1 cellular context compared by ENCODE assay signal in the genomic region with DNA sequence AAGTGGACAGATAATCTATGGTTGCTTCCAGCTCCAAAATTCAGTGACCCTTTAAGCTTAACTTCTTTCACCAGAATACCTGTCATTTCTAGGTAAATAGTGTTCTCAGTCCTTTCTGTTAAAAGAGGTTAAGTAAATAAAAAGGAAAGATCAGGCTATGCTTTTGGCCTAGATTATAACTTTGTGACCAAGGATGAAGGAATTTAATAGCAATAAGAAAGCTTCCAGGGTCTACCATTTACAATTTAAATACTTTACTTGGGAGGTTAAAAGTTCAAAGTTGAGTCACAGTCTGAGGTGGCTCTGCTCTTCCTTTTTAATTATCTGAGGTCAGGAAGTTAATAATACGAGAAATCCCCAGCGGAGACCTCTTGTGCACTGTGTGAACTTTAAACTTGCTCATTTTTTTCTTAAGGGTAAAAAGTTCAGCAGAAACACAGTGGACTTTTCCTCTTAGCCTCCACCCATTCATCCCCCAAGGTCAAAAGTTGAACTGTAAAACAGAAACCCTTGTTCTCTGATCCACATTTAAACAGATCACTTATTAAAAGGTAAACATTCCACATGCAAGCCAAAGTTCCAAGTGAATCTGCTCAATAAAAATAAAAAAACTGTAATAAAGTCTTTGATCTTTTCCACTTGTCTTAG.
TF ChIP-seq lines count a peak whose summit lies in the region.

No MANE protein-coding gene starts in this region.

TF ChIP-seq in HepG2, 621 proteins besides CTCF, POLR2A, EP300 and RAD21 (continued from another document and continues in another):
- TF ChIP-seq ZNF574 (CRISPR knock-in tag; IDR thresholded peaks at IDR 0.05) (no peak), TFE3 (CRISPR knock-in tag; IDR thresholded peaks at IDR 0.05) (0 out of 2 replicates have a peak, but pooled peaks have one; percentile 31), ZNF281 (CRISPR knock-in tag; IDR thresholded peaks at IDR 0.05; ENCODE audit: borderline replicate concordance) (peak; percentile 58; the same call in 1 of the 2 replicates), SRSF4 (IDR thresholded peaks at IDR 0.05; ENCODE audit: low read depth, low read length, poor library complexity, severe bottlenecking) (no peak), TOE1 (CRISPR knock-in tag; IDR thresholded peaks at IDR 0.05) (no peak), ZNF17 (CRISPR knock-in tag; IDR thresholded peaks at IDR 0.05) (no peak), NR1H2 (CRISPR knock-in tag; IDR thresholded peaks at IDR 0.05; ENCODE audit: borderline replicate concordance, low read depth) (no peak), IRF2 (CRISPR knock-in tag; IDR thresholded peaks at IDR 0.05) (no peak), ZBTB33 (CRISPR knock-in tag; IDR thresholded peaks at IDR 0.05) (no peak), MED13 (CRISPR knock-in tag; IDR thresholded peaks at IDR 0.05) (peak; percentile 64; the same call in 1 of the 2 replicates), JUN (CRISPR knock-in tag; IDR thresholded peaks at IDR 0.05) (no peak), CAMTA2 (CRISPR knock-in tag; IDR thresholded peaks at IDR 0.05; ENCODE audit: borderline replicate concordance) (no peak), AHDC1 (CRISPR knock-in tag; IDR thresholded peaks at IDR 0.05; ENCODE audit: borderline replicate concordance) (peak; percentile 88; the same call in 1 of the 2 replicates), ZNF136 (CRISPR knock-in tag; IDR thresholded peaks at IDR 0.05; ENCODE audit: low read depth) (no peak), PRDM10 (CRISPR knock-in tag; IDR thresholded peaks at IDR 0.05; ENCODE audit: low read depth) (no peak), ZNF496 (CRISPR knock-in tag; IDR thresholded peaks at IDR 0.05; ENCODE audit: insufficient replicate concordance) (no peak), ZNF329 (CRISPR knock-in tag; IDR thresholded peaks at IDR 0.05; ENCODE audit: low read depth) (no peak), ZSCAN22 (CRISPR knock-in tag; IDR thresholded peaks at IDR 0.05) (no peak), ZNF577 (CRISPR knock-in tag; IDR thresholded peaks at IDR 0.05; ENCODE audit: borderline replicate concordance, low read depth) (no peak), ZNF441 (CRISPR knock-in tag; IDR thresholded peaks at IDR 0.05; ENCODE audit: borderline replicate concordance) (no peak)
- TF ChIP-seq, protein P1, sequence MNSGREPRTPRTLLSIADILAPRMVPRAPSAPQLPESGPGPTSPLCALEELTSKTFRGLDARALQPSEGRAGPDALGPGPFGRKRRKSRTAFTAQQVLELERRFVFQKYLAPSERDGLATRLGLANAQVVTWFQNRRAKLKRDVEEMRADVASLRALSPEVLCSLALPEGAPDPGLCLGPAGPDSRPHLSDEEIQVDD (CRISPR knock-in tag; IDR thresholded peaks at IDR 0.05; ENCODE audit: borderline replicate concordance), result no peak
- TF ChIP-seq, protein P2, sequence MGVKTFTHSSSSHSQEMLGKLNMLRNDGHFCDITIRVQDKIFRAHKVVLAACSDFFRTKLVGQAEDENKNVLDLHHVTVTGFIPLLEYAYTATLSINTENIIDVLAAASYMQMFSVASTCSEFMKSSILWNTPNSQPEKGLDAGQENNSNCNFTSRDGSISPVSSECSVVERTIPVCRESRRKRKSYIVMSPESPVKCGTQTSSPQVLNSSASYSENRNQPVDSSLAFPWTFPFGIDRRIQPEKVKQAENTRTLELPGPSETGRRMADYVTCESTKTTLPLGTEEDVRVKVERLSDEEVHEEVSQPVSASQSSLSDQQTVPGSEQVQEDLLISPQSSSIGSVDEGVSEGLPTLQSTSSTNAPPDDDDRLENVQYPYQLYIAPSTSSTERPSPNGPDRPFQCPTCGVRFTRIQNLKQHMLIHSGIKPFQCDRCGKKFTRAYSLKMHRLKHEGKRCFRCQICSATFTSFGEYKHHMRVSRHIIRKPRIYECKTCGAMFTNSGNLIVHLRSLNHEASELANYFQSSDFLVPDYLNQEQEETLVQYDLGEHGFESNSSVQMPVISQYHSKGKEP (CRISPR knock-in tag; IDR thresholded peaks at IDR 0.05), result no peak
- TF ChIP-seq, protein P3, sequence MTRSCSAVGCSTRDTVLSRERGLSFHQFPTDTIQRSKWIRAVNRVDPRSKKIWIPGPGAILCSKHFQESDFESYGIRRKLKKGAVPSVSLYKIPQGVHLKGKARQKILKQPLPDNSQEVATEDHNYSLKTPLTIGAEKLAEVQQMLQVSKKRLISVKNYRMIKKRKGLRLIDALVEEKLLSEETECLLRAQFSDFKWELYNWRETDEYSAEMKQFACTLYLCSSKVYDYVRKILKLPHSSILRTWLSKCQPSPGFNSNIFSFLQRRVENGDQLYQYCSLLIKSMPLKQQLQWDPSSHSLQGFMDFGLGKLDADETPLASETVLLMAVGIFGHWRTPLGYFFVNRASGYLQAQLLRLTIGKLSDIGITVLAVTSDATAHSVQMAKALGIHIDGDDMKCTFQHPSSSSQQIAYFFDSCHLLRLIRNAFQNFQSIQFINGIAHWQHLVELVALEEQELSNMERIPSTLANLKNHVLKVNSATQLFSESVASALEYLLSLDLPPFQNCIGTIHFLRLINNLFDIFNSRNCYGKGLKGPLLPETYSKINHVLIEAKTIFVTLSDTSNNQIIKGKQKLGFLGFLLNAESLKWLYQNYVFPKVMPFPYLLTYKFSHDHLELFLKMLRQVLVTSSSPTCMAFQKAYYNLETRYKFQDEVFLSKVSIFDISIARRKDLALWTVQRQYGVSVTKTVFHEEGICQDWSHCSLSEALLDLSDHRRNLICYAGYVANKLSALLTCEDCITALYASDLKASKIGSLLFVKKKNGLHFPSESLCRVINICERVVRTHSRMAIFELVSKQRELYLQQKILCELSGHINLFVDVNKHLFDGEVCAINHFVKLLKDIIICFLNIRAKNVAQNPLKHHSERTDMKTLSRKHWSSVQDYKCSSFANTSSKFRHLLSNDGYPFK (CRISPR knock-in tag; IDR thresholded peaks at IDR 0.05; ENCODE audit: borderline replicate concordance), result no peak
